In genomic region chr2:188303363-188304031, GRCh38 we compare ENCODE assay signal across 13 cellular contexts. TPM values are rescaled to one million over a fixed set of nuclear protein-coding genes. Genes with fewer than 3 reads are reported as not detected.
DNase-seq lines count a peak whose midpoint lies in the region; ATAC-seq and TF ChIP-seq lines count a peak whose summit lies in the region.
"Had no signal": no experiment of that assay in that cellular context is flagged by ENCODE, and none has a peak within 500 bp of the region (broad histone marks: within the 10 kb centered on the region; RNA-seq: fewer than 3 reads in every experiment).

No MANE protein-coding gene starts in this region.

- peaks cover 3 to 4% of the 10 kb centered on the region in 2 donors for H3K9me3 Mint-ChIP-seq in stimulated activated naive B cell treated with anti-CD40 and anti-IgM and Interleukin-4, amounts not matched to agents 10 μg/mL and 1 μg/mL and 100 μg/mL, for 72 hours

- H3K9me3 ChIP-seq in HUES48 (ENCODE audit: control insufficient read depth, insufficient read depth, low read length) (no peaks in the 10 kb centered on the region), mammary epithelial cell (replicated peaks; ENCODE audit: insufficient read depth, low read length) (peaks cover 3% of the 10 kb centered on the region)
- H3K9me3 ChIP-seq: thyroid gland had no signal

- H3K36me3 Mint-ChIP-seq in stimulated activated naive B cell treated with anti-CD40 and anti-IgM and Interleukin-4, amounts not matched to agents 10 μg/mL and 1 μg/mL and 100 μg/mL, for 72 hours = no peaks in the 10 kb centered on the region

- no peak overlapping the region for H3K27ac Mint-ChIP-seq in stimulated activated naive B cell treated with anti-CD40 and anti-IgM and Interleukin-4, amounts not matched to agents 10 μg/mL and 1 μg/mL and 100 μg/mL, for 72 hours

- H4K20me1 ChIP-seq in mammary epithelial cell (ENCODE audit: insufficient read depth, low read length) = no peaks in the 10 kb centered on the region

- 91% methylated on average over 2 of the region's 2 CpGs for WGBS in mammary epithelial cell (ENCODE audit: low coverage, missing lambda C conversion rate)

- H3K4me1 Mint-ChIP-seq in stimulated activated naive B cell treated with anti-CD40 and anti-IgM and Interleukin-4, amounts not matched to agents 10 μg/mL and 1 μg/mL and 100 μg/mL, for 72 hours = no peaks in the 10 kb centered on the region

- no peak for ATAC-seq in stimulated activated naive B cell treated with anti-CD40 and anti-IgM and Interleukin-4, amounts not matched to agents 10 μg/mL and 1 μg/mL and 100 μg/mL, for 72 hours (replicated peaks)
- ATAC-seq in HG03460 (IDR thresholded peaks at IDR 0.05; ENCODE audit: unreplicated experiment) = no peak

- H3K27me3 ChIP-seq in ACC112 (ENCODE audit: insufficient read depth, low read length) (no peaks in the 10 kb centered on the region), HUES48 (ENCODE audit: control insufficient read depth, insufficient read depth, low read length) (no peaks in the 10 kb centered on the region), mammary epithelial cell (ENCODE audit: insufficient read depth, low read length) (no peaks in the 10 kb centered on the region)
- H3K27me3 ChIP-seq: MG63, thyroid gland had no signal

- peak overlapping the region; percentile 29 for H3K27ac ChIP-seq in ACC112 (ENCODE audit: low read depth, low read length)
- H3K27ac ChIP-seq in HUES48 (ENCODE audit: low read depth, low read length) = peak overlapping the region; percentile 96
- H3K27ac ChIP-seq in mammary epithelial cell (ENCODE audit: insufficient read depth, low read depth, low read length) = no peak overlapping the region
- H3K27ac ChIP-seq in substantia nigra (ENCODE audit: low read depth, low read length, poor library complexity, severe bottlenecking) = no peak overlapping the region
- H3K27ac ChIP-seq: thyroid gland had no signal

- CTCF ChIA-PET in mammary epithelial cell (lab: Charles Lee; ENCODE audit: low non-redundant PET) = no interaction called here

- H3K36me3 ChIP-seq in ACC112 (ENCODE audit: insufficient read depth, low read length) = no peaks in the 10 kb centered on the region
- H3K36me3 ChIP-seq in HUES48 (ENCODE audit: control insufficient read depth, insufficient read depth, low read length) = no peaks in the 10 kb centered on the region; the same call in 1 of the 2 replicates
- H3K36me3 ChIP-seq in mammary epithelial cell (ENCODE audit: insufficient read depth, low read length) = no peaks in the 10 kb centered on the region
- H3K36me3 ChIP-seq: MG63, thyroid gland had no signal

- H3K4me3 ChIP-seq in ACC112 (ENCODE audit: low read depth, low read length) (peak overlapping the region; percentile 18; the same call in 1 of the 2 replicates), HUES48 (ENCODE audit: low read depth, low read length) (peak overlapping the region; percentile 18), mammary epithelial cell (replicated peaks in 1 of 3; ENCODE audit: insufficient read depth in 1 of 3, low read depth in 2 of 3, low read length in 3 of 3) (no peak overlapping the region)
- H3K4me3 ChIP-seq: MG63, thyroid gland had no signal

- intact Hi-C loops in mammary epithelial cell (cut with micrococcal nuclease) = no loop called here

- dilution Hi-C loops in mammary epithelial cell (cut with HindIII; ENCODE audit: low sequenced_read_pairs) = no loop called here

- BruUV-seq in mammary epithelial cell (replicated peaks; lab: Mats Ljungman, UMichigan) = no TSS peak

- H3K9ac ChIP-seq in HUES48 (ENCODE audit: low read depth, low read length) (peak overlapping the region; percentile 39), mammary epithelial cell (ENCODE audit: insufficient read depth, low read length) (no peak overlapping the region)

- no peak overlapping the region for H3K4me2 ChIP-seq in mammary epithelial cell (ENCODE audit: insufficient read depth, low read depth, low read length)

- H3K27me3 Mint-ChIP-seq in stimulated activated naive B cell treated with anti-CD40 and anti-IgM and Interleukin-4, amounts not matched to agents 10 μg/mL and 1 μg/mL and 100 μg/mL, for 72 hours = no peaks in the 10 kb centered on the region

- no peak overlapping the region for H3K4me3 Mint-ChIP-seq in stimulated activated naive B cell treated with anti-CD40 and anti-IgM and Interleukin-4, amounts not matched to agents 10 μg/mL and 1 μg/mL and 100 μg/mL, for 72 hours

- H3K79me2 ChIP-seq in ACC112 (ENCODE audit: control insufficient read depth, insufficient read depth, low read length, unreplicated experiment) (peaks cover 4% of the 10 kb centered on the region), mammary epithelial cell (ENCODE audit: insufficient read depth, low read length) (peaks cover 15% of the 10 kb centered on the region)

- H2AFZ ChIP-seq in ACC112 (ENCODE audit: low read length, unreplicated experiment) (no peak overlapping the region), mammary epithelial cell (ENCODE audit: low read depth, low read length) (no peak overlapping the region)

- no peak for TF ChIP-seq CTCF in mammary epithelial cell (conservative IDR thresholded peaks at IDR 0.05 in 1 of 2, IDR thresholded peaks at IDR 0.05 in 1 of 2; ENCODE audit: extremely low read depth in 1 of 2, insufficient read depth in 1 of 2, low read depth in 1 of 2, low read length in 2 of 2)

- peaks cover 21% of the 10 kb centered on the region for H3K4me1 ChIP-seq in ACC112 (ENCODE audit: control insufficient read depth, insufficient read depth, low read length, unreplicated experiment)
- peaks cover 91% of the 10 kb centered on the region for H3K4me1 ChIP-seq in HUES48 (ENCODE audit: control insufficient read depth, insufficient read depth, low read length)
- H3K4me1 ChIP-seq in mammary epithelial cell (ENCODE audit: insufficient read depth, low read length) = peaks cover 16% of the 10 kb centered on the region
- H3K4me1 ChIP-seq: thyroid gland had no signal

- DNase-seq in mammary epithelial cell = peak; percentile 49
- peak; percentile 74 for DNase-seq in iPS-NIHi7 (ENCODE audit: extremely low spot score)
- DNase-seq in stimulated activated naive B cell treated with anti-CD40 and anti-IgM and Interleukin-4, amounts not matched to agents 10 μg/mL and 1 μg/mL and 100 μg/mL, for 72 hours = no peak
- no peak for DNase-seq in substantia nigra (lab: John Stamatoyannopoulos, UW)
- DNase-seq in NCI-H526 treated with DMSO at 0.1 percent for 48 hours (lab: John Stamatoyannopoulos, UW) = no peak
- DNase-seq: activated T-cell treated with anti-CD3 and anti-CD28 coated beads, Interleukin-2, amount 50 U/mL, for 1 hour; MG63; NCI-H82; occipital lobe; thyroid gland had no signal

- in situ Hi-C loops in mammary epithelial cell (cut with MboI; ENCODE audit: low sequenced_read_pairs in 2 of 2) = no loop called here

RNA-seq across cellular contexts. Expression of gene GULP1, which starts 11.8 kb away (rescaled TPM):
- total RNA-seq in mammary epithelial cell = 10 to 100 TPM; 17.3 to 49.7 TPM
- polyA plus RNA-seq in mammary epithelial cell = 11.0 TPM
- polyA minus RNA-seq in mammary epithelial cell = 0.72 TPM

Comparison
In these comparisons a context has a peak if more than half of its experiments do, and no peak if none do; other contexts are left out.
1. H3K27ac ChIP-seq: peak in ACC112 (single experiment) and HUES48 (single experiment); none in mammary epithelial cell (single experiment) and substantia nigra (single experiment).
2. H3K4me3 ChIP-seq: peak in ACC112 (single experiment) and HUES48 (single experiment); none in mammary epithelial cell (0 of 3).
3. DNase-seq: peak in mammary epithelial cell (single experiment) and iPS-NIHi7 (single experiment); none in stimulated activated naive B cell treated with anti-CD40 and anti-IgM and Interleukin-4, amounts not matched to agents 10 μg/mL and 1 μg/mL and 100 μg/mL, for 72 hours (single experiment), substantia nigra (0 of 49) and NCI-H526 treated with DMSO at 0.1 percent for 48 hours (single experiment).